ENCODE assay signal across 1 cellular context in the genomic region with DNA sequence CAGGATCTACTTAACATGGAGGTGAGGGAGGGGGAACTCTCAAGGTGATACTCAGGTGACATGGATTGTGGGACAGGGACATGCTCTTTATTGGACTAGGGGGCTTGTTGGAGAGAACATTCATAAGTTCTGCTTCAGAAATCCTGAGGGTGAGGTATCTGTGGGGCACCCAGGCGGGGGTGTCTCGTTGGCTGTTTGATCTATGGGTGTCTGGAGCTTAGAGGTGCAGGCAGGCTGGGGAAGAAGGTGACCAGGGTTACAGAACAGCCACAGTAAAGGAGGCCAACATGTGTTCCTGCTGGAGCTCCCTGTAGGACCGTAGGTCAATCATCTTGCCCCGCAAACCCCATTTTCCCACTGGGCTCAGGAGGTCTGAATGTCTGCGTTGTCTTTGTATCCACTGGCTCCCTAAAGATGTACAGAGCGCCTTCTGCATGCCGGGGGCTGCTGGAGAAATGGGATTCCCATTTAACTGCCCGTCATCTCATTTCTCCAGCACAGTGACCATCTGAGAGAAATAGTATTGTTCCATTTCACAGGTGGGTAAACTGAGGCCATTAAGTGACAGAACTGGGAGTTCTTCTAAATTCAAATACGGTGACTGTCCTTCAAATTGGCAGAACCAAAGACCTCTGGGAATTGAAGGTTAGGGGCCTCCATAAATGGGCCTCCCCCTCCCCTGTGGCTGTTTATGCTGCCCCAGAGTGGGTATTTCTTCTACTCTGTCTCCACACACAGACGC.
TF ChIP-seq lines count a peak whose summit lies in the region.

No MANE protein-coding gene starts in this region.

TF ChIP-seq in HepG2, 621 proteins besides CTCF, POLR2A, EP300 and RAD21 (continues in another document):
- TF ChIP-seq ZNF879 (CRISPR knock-in tag; IDR thresholded peaks at IDR 0.05) (no peak), ZMYM3 (CRISPR knock-in tag; IDR thresholded peaks at IDR 0.05) (peak; percentile 38; the same call in 1 of the 2 replicates), ZNF552 (CRISPR knock-in tag; IDR thresholded peaks at IDR 0.05; ENCODE audit: borderline replicate concordance) (no peak), NFIC (IDR thresholded peaks at IDR 0.05; ENCODE audit: low read length) (no peak), ZNF703 (CRISPR knock-in tag; IDR thresholded peaks at IDR 0.05; ENCODE audit: borderline replicate concordance) (no peak), MLX (CRISPR knock-in tag; IDR thresholded peaks at IDR 0.05) (no peak), ETV5 (CRISPR knock-in tag; IDR thresholded peaks at IDR 0.05; ENCODE audit: borderline replicate concordance) (no peak), KAT7 (CRISPR knock-in tag; IDR thresholded peaks at IDR 0.05; ENCODE audit: borderline replicate concordance) (no peak; the same call in 1 of the 2 replicates), RARG (CRISPR knock-in tag; IDR thresholded peaks at IDR 0.05; ENCODE audit: low read depth) (no peak), ZNF616 (CRISPR knock-in tag; IDR thresholded peaks at IDR 0.05; ENCODE audit: low read depth) (no peak), HDAC1 (CRISPR knock-in tag; IDR thresholded peaks at IDR 0.05) (no peak), TCF12 (IDR thresholded peaks at IDR 0.05) (no peak), TCF12 (CRISPR knock-in tag; IDR thresholded peaks at IDR 0.05) (peak; percentile 10; the same call in 1 of the 2 replicates), CHD4 (IDR thresholded peaks at IDR 0.05; ENCODE audit: borderline replicate concordance, low read length) (peak; percentile 79; the same call in 1 of the 2 replicates), ZNF318 (CRISPR knock-in tag; IDR thresholded peaks at IDR 0.05) (no peak), AGO1 (IDR thresholded peaks at IDR 0.05; ENCODE audit: low read depth, low read length, poor library complexity, severe bottlenecking) (no peak), ZNF564 (CRISPR knock-in tag; IDR thresholded peaks at IDR 0.05) (no peak), ZNF629 (CRISPR knock-in tag; conservative IDR thresholded peaks at IDR 0.05) (peak; percentile 98), NPAS2 (CRISPR knock-in tag; IDR thresholded peaks at IDR 0.05; ENCODE audit: borderline replicate concordance) (no peak), RXRB (CRISPR knock-in tag; IDR thresholded peaks at IDR 0.05; ENCODE audit: borderline replicate concordance) (no peak), HNF1A (IDR thresholded peaks at IDR 0.05; ENCODE audit: low read depth) (no peak), HNF1A (CRISPR knock-in tag; IDR thresholded peaks at IDR 0.05; ENCODE audit: borderline replicate concordance) (no peak)
- TF ChIP-seq, protein P1, sequence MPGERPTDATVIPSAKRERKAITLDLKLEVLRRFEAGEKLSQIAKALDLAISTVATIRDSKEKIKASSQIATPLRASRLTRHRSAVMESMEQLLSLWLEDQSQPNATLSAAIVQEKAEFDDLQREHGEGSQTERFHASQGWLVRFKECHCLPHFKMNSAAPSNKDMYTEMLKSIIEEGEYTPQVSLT (CRISPR knock-in tag; IDR thresholded peaks at IDR 0.05; ENCODE audit: borderline replicate concordance, low read depth) = no peak
- TF ChIP-seq, protein P2, sequence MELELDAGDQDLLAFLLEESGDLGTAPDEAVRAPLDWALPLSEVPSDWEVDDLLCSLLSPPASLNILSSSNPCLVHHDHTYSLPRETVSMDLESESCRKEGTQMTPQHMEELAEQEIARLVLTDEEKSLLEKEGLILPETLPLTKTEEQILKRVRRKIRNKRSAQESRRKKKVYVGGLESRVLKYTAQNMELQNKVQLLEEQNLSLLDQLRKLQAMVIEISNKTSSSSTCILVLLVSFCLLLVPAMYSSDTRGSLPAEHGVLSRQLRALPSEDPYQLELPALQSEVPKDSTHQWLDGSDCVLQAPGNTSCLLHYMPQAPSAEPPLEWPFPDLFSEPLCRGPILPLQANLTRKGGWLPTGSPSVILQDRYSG (CRISPR knock-in tag; IDR thresholded peaks at IDR 0.05) = no peak
- TF ChIP-seq, protein P3, sequence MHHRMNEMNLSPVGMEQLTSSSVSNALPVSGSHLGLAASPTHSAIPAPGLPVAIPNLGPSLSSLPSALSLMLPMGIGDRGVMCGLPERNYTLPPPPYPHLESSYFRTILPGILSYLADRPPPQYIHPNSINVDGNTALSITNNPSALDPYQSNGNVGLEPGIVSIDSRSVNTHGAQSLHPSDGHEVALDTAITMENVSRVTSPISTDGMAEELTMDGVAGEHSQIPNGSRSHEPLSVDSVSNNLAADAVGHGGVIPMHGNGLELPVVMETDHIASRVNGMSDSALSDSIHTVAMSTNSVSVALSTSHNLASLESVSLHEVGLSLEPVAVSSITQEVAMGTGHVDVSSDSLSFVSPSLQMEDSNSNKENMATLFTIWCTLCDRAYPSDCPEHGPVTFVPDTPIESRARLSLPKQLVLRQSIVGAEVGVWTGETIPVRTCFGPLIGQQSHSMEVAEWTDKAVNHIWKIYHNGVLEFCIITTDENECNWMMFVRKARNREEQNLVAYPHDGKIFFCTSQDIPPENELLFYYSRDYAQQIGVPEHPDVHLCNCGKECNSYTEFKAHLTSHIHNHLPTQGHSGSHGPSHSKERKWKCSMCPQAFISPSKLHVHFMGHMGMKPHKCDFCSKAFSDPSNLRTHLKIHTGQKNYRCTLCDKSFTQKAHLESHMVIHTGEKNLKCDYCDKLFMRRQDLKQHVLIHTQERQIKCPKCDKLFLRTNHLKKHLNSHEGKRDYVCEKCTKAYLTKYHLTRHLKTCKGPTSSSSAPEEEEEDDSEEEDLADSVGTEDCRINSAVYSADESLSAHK (CRISPR knock-in tag; IDR thresholded peaks at IDR 0.05; ENCODE audit: borderline replicate concordance) = no peak
- TF ChIP-seq, protein P4, sequence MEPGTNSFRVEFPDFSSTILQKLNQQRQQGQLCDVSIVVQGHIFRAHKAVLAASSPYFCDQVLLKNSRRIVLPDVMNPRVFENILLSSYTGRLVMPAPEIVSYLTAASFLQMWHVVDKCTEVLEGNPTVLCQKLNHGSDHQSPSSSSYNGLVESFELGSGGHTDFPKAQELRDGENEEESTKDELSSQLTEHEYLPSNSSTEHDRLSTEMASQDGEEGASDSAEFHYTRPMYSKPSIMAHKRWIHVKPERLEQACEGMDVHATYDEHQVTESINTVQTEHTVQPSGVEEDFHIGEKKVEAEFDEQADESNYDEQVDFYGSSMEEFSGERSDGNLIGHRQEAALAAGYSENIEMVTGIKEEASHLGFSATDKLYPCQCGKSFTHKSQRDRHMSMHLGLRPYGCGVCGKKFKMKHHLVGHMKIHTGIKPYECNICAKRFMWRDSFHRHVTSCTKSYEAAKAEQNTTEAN (CRISPR knock-in tag; conservative IDR thresholded peaks at IDR 0.05) = no peak
- TF ChIP-seq, protein P5, sequence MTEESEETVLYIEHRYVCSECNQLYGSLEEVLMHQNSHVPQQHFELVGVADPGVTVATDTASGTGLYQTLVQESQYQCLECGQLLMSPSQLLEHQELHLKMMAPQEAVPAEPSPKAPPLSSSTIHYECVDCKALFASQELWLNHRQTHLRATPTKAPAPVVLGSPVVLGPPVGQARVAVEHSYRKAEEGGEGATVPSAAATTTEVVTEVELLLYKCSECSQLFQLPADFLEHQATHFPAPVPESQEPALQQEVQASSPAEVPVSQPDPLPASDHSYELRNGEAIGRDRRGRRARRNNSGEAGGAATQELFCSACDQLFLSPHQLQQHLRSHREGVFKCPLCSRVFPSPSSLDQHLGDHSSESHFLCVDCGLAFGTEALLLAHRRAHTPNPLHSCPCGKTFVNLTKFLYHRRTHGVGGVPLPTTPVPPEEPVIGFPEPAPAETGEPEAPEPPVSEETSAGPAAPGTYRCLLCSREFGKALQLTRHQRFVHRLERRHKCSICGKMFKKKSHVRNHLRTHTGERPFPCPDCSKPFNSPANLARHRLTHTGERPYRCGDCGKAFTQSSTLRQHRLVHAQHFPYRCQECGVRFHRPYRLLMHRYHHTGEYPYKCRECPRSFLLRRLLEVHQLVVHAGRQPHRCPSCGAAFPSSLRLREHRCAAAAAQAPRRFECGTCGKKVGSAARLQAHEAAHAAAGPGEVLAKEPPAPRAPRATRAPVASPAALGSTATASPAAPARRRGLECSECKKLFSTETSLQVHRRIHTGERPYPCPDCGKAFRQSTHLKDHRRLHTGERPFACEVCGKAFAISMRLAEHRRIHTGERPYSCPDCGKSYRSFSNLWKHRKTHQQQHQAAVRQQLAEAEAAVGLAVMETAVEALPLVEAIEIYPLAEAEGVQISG (CRISPR knock-in tag; IDR thresholded peaks at IDR 0.05) = no peak
- TF ChIP-seq, protein P6, sequence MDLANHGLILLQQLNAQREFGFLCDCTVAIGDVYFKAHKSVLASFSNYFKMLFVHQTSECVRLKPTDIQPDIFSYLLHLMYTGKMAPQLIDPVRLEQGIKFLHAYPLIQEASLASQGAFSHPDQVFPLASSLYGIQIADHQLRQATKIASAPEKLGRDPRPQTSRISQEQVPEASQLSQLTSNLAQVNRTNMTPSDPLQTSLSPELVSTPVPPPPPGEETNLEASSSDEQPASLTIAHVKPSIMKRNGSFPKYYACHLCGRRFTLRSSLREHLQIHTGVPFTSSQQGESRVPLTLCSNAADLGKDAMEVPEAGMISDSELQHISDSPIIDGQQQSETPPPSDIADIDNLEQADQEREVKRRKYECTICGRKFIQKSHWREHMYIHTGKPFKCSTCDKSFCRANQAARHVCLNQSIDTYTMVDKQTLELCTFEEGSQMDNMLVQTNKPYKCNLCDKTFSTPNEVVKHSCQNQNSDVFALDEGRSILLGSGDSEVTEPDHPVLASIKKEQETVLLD (CRISPR knock-in tag; IDR thresholded peaks at IDR 0.05; ENCODE audit: low read depth) = no peak
